In the genomic region with DNA sequence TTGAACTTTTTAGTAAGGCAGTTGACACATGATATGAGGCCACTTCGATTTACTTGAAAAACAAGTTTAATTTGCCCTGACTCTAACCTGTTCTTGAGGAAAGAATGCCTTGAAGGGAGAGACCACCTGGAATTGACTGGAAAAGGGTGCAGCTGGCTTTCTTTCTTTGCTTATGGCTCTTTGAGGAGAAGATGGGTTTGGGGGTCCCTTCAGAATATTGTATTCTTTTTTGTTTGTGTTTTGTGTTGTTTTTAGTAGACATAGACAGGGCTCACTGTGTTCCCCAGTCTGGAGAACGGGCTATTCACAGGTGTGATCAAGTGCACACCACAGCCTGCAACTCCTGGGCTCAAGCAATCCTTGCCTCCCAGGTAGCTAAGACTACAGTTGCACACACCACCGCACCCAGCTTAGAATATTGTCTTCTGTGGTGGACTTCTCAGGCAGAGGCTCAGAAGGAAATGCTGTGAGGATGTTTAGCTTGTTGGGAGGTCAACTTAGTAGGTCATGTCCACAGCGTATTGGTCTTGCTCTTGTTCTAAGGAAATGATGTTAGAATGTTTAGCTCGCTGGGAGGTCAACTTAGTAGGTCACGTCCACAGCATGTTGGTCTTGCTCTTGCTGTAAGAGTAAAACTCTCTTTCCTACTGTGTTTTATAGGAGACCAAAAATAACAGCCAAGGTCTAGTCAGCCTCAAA, we compare ENCODE assay signal across 10 cellular contexts. TPM values are rescaled to one million over a fixed set of nuclear protein-coding genes. Genes with fewer than 3 reads are reported as not detected.
DNase-seq lines count a peak whose midpoint lies in the region; ATAC-seq, FAIRE-seq and TF ChIP-seq lines count a peak whose summit lies in the region.
"Had no signal": no experiment of that assay in that cellular context is flagged by ENCODE, and none has a peak within 500 bp of the region (broad histone marks: within the 10 kb centered on the region; RNA-seq: fewer than 3 reads in every experiment).

No MANE protein-coding gene starts in this region.

- peak overlapping the region; percentile 99 for H3K4me3 Mint-ChIP-seq in activated CD8-positive, alpha-beta memory T cell treated with anti-CD3 and anti-CD28 coated beads, Interleukin-2, amount 10 ng/mL, durations not matched to agents 7 days and 5 days
- peak overlapping the region; percentile 95 for H3K4me3 Mint-ChIP-seq in activated naive CD8-positive, alpha-beta T cell treated with anti-CD3 and anti-CD28 coated beads for 36 hours

- intact Hi-C loops in HepG2 (cut with micrococcal nuclease; ENCODE audit: unreplicated experiment) = loop anchor here (10.0 kb wide), 2 partner anchors 811 to 1021 kb away; a partner anchor contains a TSS

- TF ChIP-seq CTCF in HepG2 (CRISPR knock-in tag; IDR thresholded peaks at IDR 0.05) = no peak

- H3K9ac ChIP-seq in HepG2 (ENCODE audit: insufficient read depth, low read depth, low read length) = peak overlapping the region; percentile 99
- peak overlapping the region in 1 of 5 donors; percentile 88 for H3K9ac ChIP-seq in subcutaneous abdominal adipose tissue (ENCODE audit: low read length in 5 of 5)

- 83% methylated on average over 6 of the region's 6 CpGs for WGBS in HepG2 (ENCODE audit: low lambda C conversion rate)

- POLR2A ChIA-PET in HepG2 (lab: Yijun Ruan, JAX) = interaction anchor here (0.6 to 15.5 kb wide), 12 partner anchors 13 to 1245 kb away, joined by 3 to 977 read pairs (median 70); a partner anchor contains a TSS

- CTCF ChIA-PET in activated CD8-positive, alpha-beta memory T cell treated with anti-CD3 and anti-CD28 coated beads, Interleukin-2, amount 10 ng/mL, durations not matched to agents 7 days and 5 days (lab: Charles Lee) = interaction anchor here (1.0 to 5.3 kb wide), 7 partner anchors 8 to 192 kb away, joined by 3 to 52 read pairs (median 8); a partner anchor contains a TSS
- CTCF ChIA-PET in HepG2 (lab: Yijun Ruan, JAX; ENCODE audit: low intra/inter-chr PET ratio, low total read pairs) = no interaction called here

- no peaks in the 10 kb centered on the region; a peak in 1 of 5 replicates for H3K27me3 ChIP-seq in HepG2 (ENCODE audit: control insufficient read depth in 1 of 2, insufficient read depth in 2 of 2, low read length in 2 of 2)
- H3K27me3 ChIP-seq in subcutaneous abdominal adipose tissue (ENCODE audit: control insufficient read depth in 5 of 5, insufficient read depth in 4 of 5, low read length in 5 of 5) = no peaks in the 10 kb centered on the region
- H3K27me3 ChIP-seq: brain microvascular endothelial cell had no signal

- H3K79me2 ChIP-seq in HepG2 (ENCODE audit: insufficient read depth, low read length) = peaks cover 33% of the 10 kb centered on the region

- TF ChIP-seq POLR2A in HepG2 (IDR thresholded peaks at IDR 0.05; ENCODE audit: insufficient read depth in 1 of 2, low read depth in 2 of 2, low read length in 2 of 2) = peak in 1 of 2 experiments; percentile 6; a peak in 1 of 4 replicates

- H3K9me3 ChIP-seq in HepG2 (ENCODE audit: low read length) (no peaks in the 10 kb centered on the region), subcutaneous abdominal adipose tissue (ENCODE audit: control insufficient read depth in 5 of 5, low read length in 5 of 5) (no peaks in the 10 kb centered on the region)

- H4K20me1 ChIP-seq in HepG2 (ENCODE audit: insufficient read depth, low read length) = no peaks in the 10 kb centered on the region

- H3K27ac Mint-ChIP-seq in activated CD8-positive, alpha-beta memory T cell treated with anti-CD3 and anti-CD28 coated beads, Interleukin-2, amount 10 ng/mL, durations not matched to agents 7 days and 5 days = peak overlapping the region; percentile 100
- peak overlapping the region; percentile 99 for H3K27ac Mint-ChIP-seq in activated naive CD8-positive, alpha-beta T cell treated with anti-CD3 and anti-CD28 coated beads for 36 hours

- H3K4me1 Mint-ChIP-seq in activated CD8-positive, alpha-beta memory T cell treated with anti-CD3 and anti-CD28 coated beads, Interleukin-2, amount 10 ng/mL, durations not matched to agents 7 days and 5 days = peaks cover 24% of the 10 kb centered on the region
- H3K4me1 Mint-ChIP-seq in activated naive CD8-positive, alpha-beta T cell treated with anti-CD3 and anti-CD28 coated beads for 36 hours = peaks cover 20% of the 10 kb centered on the region

- H3K4me3 ChIP-seq in HepG2 (replicated peaks in 1 of 3; ENCODE audit: insufficient read depth in 1 of 3, low read depth in 2 of 3, low read length in 3 of 3) (peak overlapping the region; percentile 65 to 96 (median 85)), subcutaneous abdominal adipose tissue (ENCODE audit: low read depth in 1 of 5, low read length in 5 of 5) (peak overlapping the region in 4 of 5 donors; percentile 22 to 96 (median 92))

- peak overlapping the region; percentile 92 for H3K4me2 ChIP-seq in HepG2 (ENCODE audit: low read depth, low read length)

- H3K4me1 ChIP-seq in HepG2 (ENCODE audit: insufficient read depth, low read length) (peaks cover 34% of the 10 kb centered on the region), subcutaneous abdominal adipose tissue (ENCODE audit: control insufficient read depth in 5 of 5, insufficient read depth in 5 of 5, low read length in 5 of 5) (peaks cover 4 to 33% (median 27%) of the 10 kb centered on the region in 5 donors)

- H3K27me3 Mint-ChIP-seq in activated CD8-positive, alpha-beta memory T cell treated with anti-CD3 and anti-CD28 coated beads, Interleukin-2, amount 10 ng/mL, durations not matched to agents 7 days and 5 days = no peaks in the 10 kb centered on the region
- no peaks in the 10 kb centered on the region for H3K27me3 Mint-ChIP-seq in activated naive CD8-positive, alpha-beta T cell treated with anti-CD3 and anti-CD28 coated beads for 36 hours

- H2AFZ ChIP-seq in HepG2 (ENCODE audit: low read length) = no peak overlapping the region

- H3K36me3 ChIP-seq in HepG2 (replicated peaks in 1 of 2; ENCODE audit: control insufficient read depth in 1 of 2, insufficient read depth in 2 of 2, low read length in 2 of 2) = peaks cover 43 to 48% of the 10 kb centered on the region in 2 experiments
- peaks cover 0 to 42% (median 37%) of the 10 kb centered on the region in 5 donors for H3K36me3 ChIP-seq in subcutaneous abdominal adipose tissue (ENCODE audit: control insufficient read depth in 5 of 5, insufficient read depth in 5 of 5, low read length in 5 of 5)

- BruUV-seq in HepG2 (replicated peaks; lab: Mats Ljungman, UMichigan) = no TSS peak

- FAIRE-seq in HepG2 (lab: Jason Lieb, UNC) = no peak
- FAIRE-seq: HTR-8/SVneo had no signal

- TF ChIP-seq RAD21 in HepG2 (CRISPR knock-in tag; IDR thresholded peaks at IDR 0.05) = no peak

- no peak for ATAC-seq in activated CD8-positive, alpha-beta memory T cell treated with anti-CD3 and anti-CD28 coated beads, Interleukin-2, amount 10 ng/mL, durations not matched to agents 7 days and 5 days
- ATAC-seq in HepG2 (no peak), HG03196 (IDR thresholded peaks at IDR 0.05; ENCODE audit: unreplicated experiment) (no peak)

- TF ChIP-seq EP300 in HepG2 (IDR thresholded peaks at IDR 0.05; ENCODE audit: low read depth in 2 of 2, low read length in 2 of 2) (no peak), HepG2 (CRISPR knock-in tag; IDR thresholded peaks at IDR 0.05; ENCODE audit: borderline replicate concordance) (0 out of 2 replicates have a peak, but pooled peaks have one; percentile 27)

- H3K27ac ChIP-seq in HepG2 (ENCODE audit: extremely low read length, insufficient read depth, low read length) (peak overlapping the region; percentile 98), subcutaneous abdominal adipose tissue (ENCODE audit: low read depth, low read length) (no peak overlapping the region)
- H3K27ac ChIP-seq: brain microvascular endothelial cell had no signal

- in situ Hi-C loops in HepG2 (cut with HindIII; ENCODE audit: extremely low pct_ligation_motif_present, low pct_unique_long_range_greater_than_20kb) = loop anchor here (25.0 kb wide), 1 partner anchor 1529 kb away; a partner anchor contains a TSS
- in situ Hi-C loops in ACHN (cut with HindIII; ENCODE audit: low pct_ligation_motif_present, low pct_unique_long_range_greater_than_20kb, low sequenced_read_pairs) = no loop called here

- no peaks in the 10 kb centered on the region for H3K9me3 Mint-ChIP-seq in activated CD8-positive, alpha-beta memory T cell treated with anti-CD3 and anti-CD28 coated beads, Interleukin-2, amount 10 ng/mL, durations not matched to agents 7 days and 5 days (ENCODE audit: low read depth)
- H3K9me3 Mint-ChIP-seq in activated naive CD8-positive, alpha-beta T cell treated with anti-CD3 and anti-CD28 coated beads for 36 hours = no peaks in the 10 kb centered on the region

- DNase-seq in activated CD8-positive, alpha-beta memory T cell treated with anti-CD3 and anti-CD28 coated beads, Interleukin-2, amount 10 ng/mL, durations not matched to agents 7 days and 5 days = no peak
- DNase-seq in activated CD8-positive, alpha-beta memory T cell treated with anti-CD3 and anti-CD28 coated beads, Interleukin-2, amount 50 U/mL, for 48 hours = no peak
- no peak for DNase-seq in activated naive CD8-positive, alpha-beta T cell treated with anti-CD3 and anti-CD28 coated beads for 36 hours
- no peak for DNase-seq in HepG2 (ENCODE audit: low spot score)
- no peak for DNase-seq in ACHN
- DNase-seq in inferior parietal cortex (ENCODE audit: extremely low spot score) = no peak
- DNase-seq: brain microvascular endothelial cell had no signal

- H3K36me3 Mint-ChIP-seq in activated CD8-positive, alpha-beta memory T cell treated with anti-CD3 and anti-CD28 coated beads, Interleukin-2, amount 10 ng/mL, durations not matched to agents 7 days and 5 days = peaks cover 41% of the 10 kb centered on the region
- peaks cover 17% of the 10 kb centered on the region for H3K36me3 Mint-ChIP-seq in activated naive CD8-positive, alpha-beta T cell treated with anti-CD3 and anti-CD28 coated beads for 36 hours

RNA-seq across cellular contexts. Expression of a gene that starts 1.5 kb away (rescaled TPM):
- total RNA-seq in activated CD8-positive, alpha-beta memory T cell treated with anti-CD3 and anti-CD28 coated beads, Interleukin-2, amount 10 ng/mL, durations not matched to agents 7 days and 5 days = 1 to 10 TPM; 2.6 to 3.2 TPM
- 1 to 10 TPM; 1.8 to 2.6 TPM for total RNA-seq in activated naive CD8-positive, alpha-beta T cell treated with anti-CD3 and anti-CD28 coated beads for 36 hours
- total RNA-seq in HepG2 (2016; rRNA removed; fragmentation: Illumina TruSeq; extraction: Trizol) = 4.7 and 5.2 TPM in 2 replicates
- 6.6 and 7.1 TPM in 2 replicates for total RNA-seq in HepG2 (2016; cell fraction: cytosol; rRNA removed; fragmentation: Illumina TruSeq; extraction: Trizol; ENCODE audit: low read depth)
- total RNA-seq in HepG2 (2016; cell fraction: insoluble cytoplasmic fraction; rRNA removed; fragmentation: Illumina TruSeq; extraction: Trizol) = 4.7 and 5.6 TPM in 2 replicates
- total RNA-seq in HepG2 (2016; cell fraction: membrane; rRNA removed; fragmentation: Illumina TruSeq; extraction: Trizol) = 9.2 and 10.6 TPM in 2 replicates
- 3.4 and 5.1 TPM in 2 replicates for total RNA-seq in HepG2 (2016; cell fraction: nucleus; rRNA removed; fragmentation: Illumina TruSeq; extraction: Trizol)
- 2.5 and 3.4 TPM in 2 replicates for polyA plus RNA-seq in HepG2 (2011; rRNA removed)
- 2.9 and 5.2 TPM in 2 replicates for polyA plus RNA-seq in HepG2 (2011; cell fraction: cytosol; rRNA removed)
- polyA plus RNA-seq in HepG2 (2011; cell fraction: nucleus; rRNA removed) = 3.5 and 3.9 TPM in 2 replicates
- 2.2 and 2.5 TPM in 2 replicates for polyA plus RNA-seq in HepG2 (2012)
- polyA plus RNA-seq in HepG2 (2016; cell fraction: cytosol; fragmentation: Illumina TruSeq; extraction: Trizol; ENCODE audit: low read depth) = 3.4 and 5.1 TPM in 2 replicates
- polyA plus RNA-seq in HepG2 (2016; cell fraction: insoluble cytoplasmic fraction; fragmentation: Illumina TruSeq; extraction: Trizol; ENCODE audit: low read depth) = 4.5 and 4.7 TPM in 2 replicates
- polyA plus RNA-seq in HepG2 (2016; cell fraction: membrane; fragmentation: Illumina TruSeq; extraction: Trizol; ENCODE audit: low read depth) = 6.1 and 7.7 TPM in 2 replicates
- polyA plus RNA-seq in HepG2 (2016; cell fraction: nucleus; fragmentation: Illumina TruSeq; extraction: Trizol; ENCODE audit: insufficient read depth, low read depth) = 3.5 and 4.8 TPM in 2 replicates
- 0.58 and 9.0 TPM in 2 replicates for polyA minus RNA-seq in HepG2 (2011; rRNA and poly(A)+ RNA removed; ENCODE audit: low replicate concordance)
- 3.0 and 3.9 TPM in 2 replicates for polyA minus RNA-seq in HepG2 (2011; cell fraction: cytosol; rRNA and poly(A)+ RNA removed)
- 6.1 and 6.6 TPM in 2 replicates for polyA minus RNA-seq in HepG2 (2011; cell fraction: nucleus; rRNA and poly(A)+ RNA removed)

RNA-seq across cellular contexts. Expression of a gene that starts 1.7 kb away (rescaled TPM):
- 10 to 100 TPM; 86.3 to 94.4 TPM for total RNA-seq in activated CD8-positive, alpha-beta memory T cell treated with anti-CD3 and anti-CD28 coated beads, Interleukin-2, amount 10 ng/mL, durations not matched to agents 7 days and 5 days
- 10 to 100 TPM; 56.0 to 56.7 TPM for total RNA-seq in activated naive CD8-positive, alpha-beta T cell treated with anti-CD3 and anti-CD28 coated beads for 36 hours
- 257 and 342 TPM in 2 replicates for total RNA-seq in HepG2 (2016; rRNA removed; fragmentation: Illumina TruSeq; extraction: Trizol)
- total RNA-seq in HepG2 (2016; cell fraction: cytosol; rRNA removed; fragmentation: Illumina TruSeq; extraction: Trizol; ENCODE audit: low read depth) = 34.1 and 39.6 TPM in 2 replicates
- total RNA-seq in HepG2 (2016; cell fraction: insoluble cytoplasmic fraction; rRNA removed; fragmentation: Illumina TruSeq; extraction: Trizol) = 258 and 327 TPM in 2 replicates
- total RNA-seq in HepG2 (2016; cell fraction: membrane; rRNA removed; fragmentation: Illumina TruSeq; extraction: Trizol) = 160 and 166 TPM in 2 replicates
- 174 and 191 TPM in 2 replicates for total RNA-seq in HepG2 (2016; cell fraction: nucleus; rRNA removed; fragmentation: Illumina TruSeq; extraction: Trizol)
- 150 and 176 TPM in 2 replicates for polyA plus RNA-seq in HepG2 (2011; rRNA removed)
- 134 and 153 TPM in 2 replicates for polyA plus RNA-seq in HepG2 (2011; cell fraction: cytosol; rRNA removed)
- 221 and 233 TPM in 2 replicates for polyA plus RNA-seq in HepG2 (2011; cell fraction: nucleus; rRNA removed)
- 123 and 142 TPM in 2 replicates for polyA plus RNA-seq in HepG2 (2012)
- polyA plus RNA-seq in HepG2 (2016; cell fraction: cytosol; fragmentation: Illumina TruSeq; extraction: Trizol; ENCODE audit: low read depth) = 37.7 and 39.7 TPM in 2 replicates
- polyA plus RNA-seq in HepG2 (2016; cell fraction: insoluble cytoplasmic fraction; fragmentation: Illumina TruSeq; extraction: Trizol; ENCODE audit: low read depth) = 251 and 268 TPM in 2 replicates
- polyA plus RNA-seq in HepG2 (2016; cell fraction: membrane; fragmentation: Illumina TruSeq; extraction: Trizol; ENCODE audit: low read depth) = 114 and 116 TPM in 2 replicates
- polyA plus RNA-seq in HepG2 (2016; cell fraction: nucleus; fragmentation: Illumina TruSeq; extraction: Trizol; ENCODE audit: insufficient read depth, low read depth) = 253 and 275 TPM in 2 replicates
- polyA minus RNA-seq in HepG2 (2011; rRNA and poly(A)+ RNA removed; ENCODE audit: low replicate concordance) = 74.6 and 273 TPM in 2 replicates
- polyA minus RNA-seq in HepG2 (2011; cell fraction: cytosol; rRNA and poly(A)+ RNA removed) = 98.7 and 103 TPM in 2 replicates
- 146 and 181 TPM in 2 replicates for polyA minus RNA-seq in HepG2 (2011; cell fraction: nucleus; rRNA and poly(A)+ RNA removed)

RNA-seq across cellular contexts. Expression of a gene that starts 14.2 kb away (rescaled TPM):
- total RNA-seq in activated CD8-positive, alpha-beta memory T cell treated with anti-CD3 and anti-CD28 coated beads, Interleukin-2, amount 10 ng/mL, durations not matched to agents 7 days and 5 days = under 1 TPM; 0.77 to 0.91 TPM
- under 1 TPM in 1 of 2 experiments, not detected in 1; 0.29 TPM for total RNA-seq in activated naive CD8-positive, alpha-beta T cell treated with anti-CD3 and anti-CD28 coated beads for 36 hours
- total RNA-seq in HepG2 (2016; rRNA removed; fragmentation: Illumina TruSeq; extraction: Trizol) = 3.1 and 5.8 TPM in 2 replicates
- total RNA-seq in HepG2 (2016; cell fraction: cytosol; rRNA removed; fragmentation: Illumina TruSeq; extraction: Trizol; ENCODE audit: low read depth) = 2.1 and 4.3 TPM in 2 replicates
- total RNA-seq in HepG2 (2016; cell fraction: insoluble cytoplasmic fraction; rRNA removed; fragmentation: Illumina TruSeq; extraction: Trizol) = 4.0 and 5.2 TPM in 2 replicates
- total RNA-seq in HepG2 (2016; cell fraction: membrane; rRNA removed; fragmentation: Illumina TruSeq; extraction: Trizol) = 2.2 and 3.3 TPM in 2 replicates
- total RNA-seq in HepG2 (2016; cell fraction: nucleus; rRNA removed; fragmentation: Illumina TruSeq; extraction: Trizol) = 4.1 and 5.6 TPM in 2 replicates
- polyA plus RNA-seq in HepG2 (2011; rRNA removed) = 2.7 and 3.6 TPM in 2 replicates
- 2.3 and 4.4 TPM in 2 replicates for polyA plus RNA-seq in HepG2 (2011; cell fraction: cytosol; rRNA removed)
- 11.8 and 15.0 TPM in 2 replicates for polyA plus RNA-seq in HepG2 (2011; cell fraction: nucleus; rRNA removed)
- 2.5 and 2.7 TPM in 2 replicates for polyA plus RNA-seq in HepG2 (2012)
- 3.0 and 3.4 TPM in 2 replicates for polyA plus RNA-seq in HepG2 (2016; cell fraction: cytosol; fragmentation: Illumina TruSeq; extraction: Trizol; ENCODE audit: low read depth)
- polyA plus RNA-seq in HepG2 (2016; cell fraction: insoluble cytoplasmic fraction; fragmentation: Illumina TruSeq; extraction: Trizol; ENCODE audit: low read depth) = 2.7 and 3.0 TPM in 2 replicates
- 1.9 and 2.4 TPM in 2 replicates for polyA plus RNA-seq in HepG2 (2016; cell fraction: membrane; fragmentation: Illumina TruSeq; extraction: Trizol; ENCODE audit: low read depth)
- 6.4 and 7.9 TPM in 2 replicates for polyA plus RNA-seq in HepG2 (2016; cell fraction: nucleus; fragmentation: Illumina TruSeq; extraction: Trizol; ENCODE audit: insufficient read depth, low read depth)
- 1.6 and 7.9 TPM in 2 replicates for polyA minus RNA-seq in HepG2 (2011; rRNA and poly(A)+ RNA removed; ENCODE audit: low replicate concordance)
- polyA minus RNA-seq in HepG2 (2011; cell fraction: cytosol; rRNA and poly(A)+ RNA removed) = 2.1 TPM in 2 replicates
- polyA minus RNA-seq in HepG2 (2011; cell fraction: nucleus; rRNA and poly(A)+ RNA removed) = 3.9 and 4.2 TPM in 2 replicates

RNA-seq across cellular contexts. Expression of a gene that starts 19.7 kb away (rescaled TPM):
- total RNA-seq in activated CD8-positive, alpha-beta memory T cell treated with anti-CD3 and anti-CD28 coated beads, Interleukin-2, amount 10 ng/mL, durations not matched to agents 7 days and 5 days = 100 to 1,000 TPM; 420 to 454 TPM
- 100 to 1,000 TPM; 476 to 479 TPM for total RNA-seq in activated naive CD8-positive, alpha-beta T cell treated with anti-CD3 and anti-CD28 coated beads for 36 hours
- 608 and 713 TPM in 2 replicates for total RNA-seq in HepG2 (2016; rRNA removed; fragmentation: Illumina TruSeq; extraction: Trizol)
- 168 and 169 TPM in 2 replicates for total RNA-seq in HepG2 (2016; cell fraction: cytosol; rRNA removed; fragmentation: Illumina TruSeq; extraction: Trizol; ENCODE audit: low read depth)
- 588 and 713 TPM in 2 replicates for total RNA-seq in HepG2 (2016; cell fraction: insoluble cytoplasmic fraction; rRNA removed; fragmentation: Illumina TruSeq; extraction: Trizol)
- total RNA-seq in HepG2 (2016; cell fraction: membrane; rRNA removed; fragmentation: Illumina TruSeq; extraction: Trizol) = 219 and 226 TPM in 2 replicates
- 227 and 232 TPM in 2 replicates for total RNA-seq in HepG2 (2016; cell fraction: nucleus; rRNA removed; fragmentation: Illumina TruSeq; extraction: Trizol)
- polyA plus RNA-seq in HepG2 (2011; rRNA removed) = 144 and 159 TPM in 2 replicates
- 166 and 205 TPM in 2 replicates for polyA plus RNA-seq in HepG2 (2011; cell fraction: cytosol; rRNA removed)
- polyA plus RNA-seq in HepG2 (2011; cell fraction: nucleus; rRNA removed) = 178 and 230 TPM in 2 replicates
- 318 and 352 TPM in 2 replicates for polyA plus RNA-seq in HepG2 (2012)
- 166 and 179 TPM in 2 replicates for polyA plus RNA-seq in HepG2 (2016; cell fraction: cytosol; fragmentation: Illumina TruSeq; extraction: Trizol; ENCODE audit: low read depth)
- polyA plus RNA-seq in HepG2 (2016; cell fraction: insoluble cytoplasmic fraction; fragmentation: Illumina TruSeq; extraction: Trizol; ENCODE audit: low read depth) = 679 and 694 TPM in 2 replicates
- 175 and 190 TPM in 2 replicates for polyA plus RNA-seq in HepG2 (2016; cell fraction: membrane; fragmentation: Illumina TruSeq; extraction: Trizol; ENCODE audit: low read depth)
- polyA plus RNA-seq in HepG2 (2016; cell fraction: nucleus; fragmentation: Illumina TruSeq; extraction: Trizol; ENCODE audit: insufficient read depth, low read depth) = 333 and 365 TPM in 2 replicates
- 25.5 and 44.3 TPM in 2 replicates for polyA minus RNA-seq in HepG2 (2011; rRNA and poly(A)+ RNA removed; ENCODE audit: low replicate concordance)
- 59.6 and 69.7 TPM in 2 replicates for polyA minus RNA-seq in HepG2 (2011; cell fraction: cytosol; rRNA and poly(A)+ RNA removed)
- polyA minus RNA-seq in HepG2 (2011; cell fraction: nucleus; rRNA and poly(A)+ RNA removed) = 42.1 and 46.1 TPM in 2 replicates

RNA-seq across cellular contexts. Expression of a gene that starts 22.1 kb away (rescaled TPM):
- 10 to 100 TPM; 61.7 to 87.0 TPM for total RNA-seq in activated CD8-positive, alpha-beta memory T cell treated with anti-CD3 and anti-CD28 coated beads, Interleukin-2, amount 10 ng/mL, durations not matched to agents 7 days and 5 days
- total RNA-seq in activated naive CD8-positive, alpha-beta T cell treated with anti-CD3 and anti-CD28 coated beads for 36 hours = 100 to 1,000 TPM; 110 TPM
- 118 and 129 TPM in 2 replicates for total RNA-seq in HepG2 (2016; rRNA removed; fragmentation: Illumina TruSeq; extraction: Trizol)
- total RNA-seq in HepG2 (2016; cell fraction: cytosol; rRNA removed; fragmentation: Illumina TruSeq; extraction: Trizol; ENCODE audit: low read depth) = 29.7 and 32.7 TPM in 2 replicates
- 112 and 129 TPM in 2 replicates for total RNA-seq in HepG2 (2016; cell fraction: insoluble cytoplasmic fraction; rRNA removed; fragmentation: Illumina TruSeq; extraction: Trizol)
- 38.2 and 39.1 TPM in 2 replicates for total RNA-seq in HepG2 (2016; cell fraction: membrane; rRNA removed; fragmentation: Illumina TruSeq; extraction: Trizol)
- total RNA-seq in HepG2 (2016; cell fraction: nucleus; rRNA removed; fragmentation: Illumina TruSeq; extraction: Trizol) = 96.7 and 121 TPM in 2 replicates
- polyA plus RNA-seq in HepG2 (2011; rRNA removed) = 272 and 316 TPM in 2 replicates
- polyA plus RNA-seq in HepG2 (2011; cell fraction: cytosol; rRNA removed) = 238 and 309 TPM in 2 replicates
- polyA plus RNA-seq in HepG2 (2011; cell fraction: nucleus; rRNA removed) = 309 TPM in 2 replicates
- 216 and 286 TPM in 2 replicates for polyA plus RNA-seq in HepG2 (2012)
- polyA plus RNA-seq in HepG2 (2016; cell fraction: cytosol; fragmentation: Illumina TruSeq; extraction: Trizol; ENCODE audit: low read depth) = 19.2 and 20.8 TPM in 2 replicates
- 122 and 140 TPM in 2 replicates for polyA plus RNA-seq in HepG2 (2016; cell fraction: insoluble cytoplasmic fraction; fragmentation: Illumina TruSeq; extraction: Trizol; ENCODE audit: low read depth)
- 27.1 and 31.0 TPM in 2 replicates for polyA plus RNA-seq in HepG2 (2016; cell fraction: membrane; fragmentation: Illumina TruSeq; extraction: Trizol; ENCODE audit: low read depth)
- 172 and 175 TPM in 2 replicates for polyA plus RNA-seq in HepG2 (2016; cell fraction: nucleus; fragmentation: Illumina TruSeq; extraction: Trizol; ENCODE audit: insufficient read depth, low read depth)
- 87.1 and 691 TPM in 2 replicates for polyA minus RNA-seq in HepG2 (2011; rRNA and poly(A)+ RNA removed; ENCODE audit: low replicate concordance)
- polyA minus RNA-seq in HepG2 (2011; cell fraction: cytosol; rRNA and poly(A)+ RNA removed) = 204 and 209 TPM in 2 replicates
- 128 and 158 TPM in 2 replicates for polyA minus RNA-seq in HepG2 (2011; cell fraction: nucleus; rRNA and poly(A)+ RNA removed)
